Comparison of ENCODE assay signal across 19 cellular contexts in genomic region chr18:9755110-9755509, GRCh38. TPM values are rescaled to one million over a fixed set of nuclear protein-coding genes. Genes with fewer than 3 reads are reported as not detected.
A peak's percentile ranks its signal among the peaks of the same experiment; 100 is the strongest.
DNase-seq lines count a peak whose midpoint lies in the region; ATAC-seq and TF ChIP-seq lines count a peak whose summit lies in the region.
"Had no signal": no experiment of that assay in that cellular context is flagged by ENCODE, and none has a peak within 500 bp of the region (broad histone marks: within the 10 kb centered on the region; RNA-seq: fewer than 3 reads in every experiment).

No MANE protein-coding gene starts in this region.

- TF ChIP-seq CTCF in Panc1 (IDR thresholded peaks at IDR 0.05) (no peak), coronary artery (IDR thresholded peaks at IDR 0.05) (no peak)

- POLR2A ChIA-PET in Panc1 (lab: Charles Lee) = no interaction called here

- H3K36me3 Mint-ChIP-seq in memory B cell = peaks cover 9% of the 10 kb centered on the region

- peak overlapping the region; percentile 75 for H3K27ac Mint-ChIP-seq in memory B cell
- H3K27ac Mint-ChIP-seq: B cell had no signal

- H3K4me1 Mint-ChIP-seq in memory B cell = peaks cover 31% of the 10 kb centered on the region

- BruUV-seq in Panc1 (replicated peaks; lab: Mats Ljungman, UMichigan) = no TSS peak

- no peaks in the 10 kb centered on the region for H3K27me3 ChIP-seq in Panc1 (ENCODE audit: control insufficient read depth, insufficient read depth, low read length)

- H3K4me3 ChIP-seq in Panc1 (ENCODE audit: low read depth in 2 of 2, low read length in 2 of 2) (no peak overlapping the region), coronary artery (no peak overlapping the region)

- no peaks in the 10 kb centered on the region for H3K36me3 ChIP-seq in Panc1 (ENCODE audit: control insufficient read depth, insufficient read depth, low read length)

- H3K9me3 ChIP-seq in Panc1 (ENCODE audit: control insufficient read depth, insufficient read depth, low read depth, low read length) = no peaks in the 10 kb centered on the region

- no peaks in the 10 kb centered on the region for H3K27me3 Mint-ChIP-seq in memory B cell
- H3K27me3 Mint-ChIP-seq: B cell had no signal

- H3K27ac ChIP-seq in Panc1 (ENCODE audit: low read length) = peak overlapping the region; percentile 41; the same call in 1 of the 2 replicates
- H3K27ac ChIP-seq in coronary artery = no peak overlapping the region
- H3K27ac ChIP-seq: RWPE1 had no signal

- H3K4me1 ChIP-seq in Panc1 (ENCODE audit: control insufficient read depth, insufficient read depth, low read length) = peaks cover 58% of the 10 kb centered on the region

- CTCF ChIA-PET in Panc1 (lab: Charles Lee) = no interaction called here

- ATAC-seq in Panc1 (no peak), memory B cell (ENCODE audit: low read depth) (no peak), HG02763 (IDR thresholded peaks at IDR 0.05; ENCODE audit: unreplicated experiment) (no peak), HG03565 (IDR thresholded peaks at IDR 0.05; ENCODE audit: unreplicated experiment) (no peak)

- DNase-seq in Panc1 (ENCODE audit: low read depth, low spot score) = no peak
- DNase-seq in coronary artery (ENCODE audit: low spot score) = peak; percentile 4
- no peak for DNase-seq in memory B cell (ENCODE audit: low spot score in 2 of 2)
- DNase-seq in kidney tubule cell (ENCODE audit: low spot score) = no peak
- no peak for DNase-seq in amniotic stem cell (lab: John Stamatoyannopoulos, UW)
- DNase-seq: Calu3, DMS79 treated with DMSO at 0.1 percent for 48 hours, NCI-H1092 treated with DMSO at 0.1 percent for 48 hours, NCI-H1436, NCI-H187, NCI-H2081 treated with DMSO at 0.1 percent for 48 hours, NCI-H2171, NCI-H226, NCI-H510A, SHP77 had no signal

- intact Hi-C loops in Panc1 (cut with micrococcal nuclease; ENCODE audit: unreplicated experiment) = no loop called here

- no peaks in the 10 kb centered on the region for H3K9me3 Mint-ChIP-seq in memory B cell

- H3K4me3 Mint-ChIP-seq in memory B cell = no peak overlapping the region
- H3K4me3 Mint-ChIP-seq: B cell had no signal

- in situ Hi-C loops in Panc1 (cut with HindIII; ENCODE audit: low pct_unique_long_range_greater_than_20kb, low sequenced_read_pairs) = no loop called here

RNA-seq across cellular contexts. Expression of gene RAB31, which starts 47.0 kb away (rescaled TPM):
- total RNA-seq in Panc1 (2021; ENCODE audit: unreplicated experiment) = 118 TPM
- polyA plus RNA-seq in Panc1 (2012; ENCODE audit: insufficient read length) = 112 TPM
